In genomic region chr11:14435717-14436116, GRCh38 we compare ENCODE assay signal across 23 cellular contexts.
A peak's percentile ranks its signal among the peaks of the same experiment; 100 is the strongest.
DNase-seq lines count a peak whose midpoint lies in the region; ATAC-seq and TF ChIP-seq lines count a peak whose summit lies in the region.
"Had no signal": no experiment of that assay in that cellular context is flagged by ENCODE, and none has a peak within 500 bp of the region (broad histone marks: within the 10 kb centered on the region; RNA-seq: fewer than 3 reads in every experiment).

No MANE protein-coding gene starts in this region.

- no peaks in the 10 kb centered on the region for H3K27me3 Mint-ChIP-seq in CD8-positive, alpha-beta memory T cell
- H3K27me3 Mint-ChIP-seq in central memory CD8-positive, alpha-beta T cell = no peaks in the 10 kb centered on the region
- H3K27me3 Mint-ChIP-seq: IgD-negative memory B cell had no signal

- intact Hi-C loops in colonic mucosa (cut with DNase I) = no loop called here

- H3K4me1 ChIP-seq in CD8-positive, alpha-beta memory T cell (ENCODE audit: insufficient read depth, low read length) = peaks cover 35% of the 10 kb centered on the region
- H3K4me1 ChIP-seq in colonic mucosa = no peaks in the 10 kb centered on the region
- H3K4me1 ChIP-seq: left ventricle myocardium inferior, neural progenitor cell, transverse colon had no signal

- H3K27me3 ChIP-seq in CD8-positive, alpha-beta memory T cell (ENCODE audit: insufficient read depth, low read length, poor library complexity, severe bottlenecking) = no peaks in the 10 kb centered on the region
- H3K27me3 ChIP-seq in HL-60 (ENCODE audit: insufficient read depth, poor library complexity, severe bottlenecking) (no peaks in the 10 kb centered on the region), colonic mucosa (no peaks in the 10 kb centered on the region)
- H3K27me3 ChIP-seq: neural progenitor cell, transverse colon had no signal

- H3K27ac Mint-ChIP-seq in CD8-positive, alpha-beta memory T cell = peak overlapping the region; percentile 6 to 82 (median 60)
- H3K27ac Mint-ChIP-seq in central memory CD8-positive, alpha-beta T cell (ENCODE audit: low read depth) = no peak overlapping the region
- H3K27ac Mint-ChIP-seq: brain, neural progenitor cell had no signal

- POLR2A ChIA-PET in CD8-positive, alpha-beta memory T cell (lab: Charles Lee) = interaction anchor here (1.2 kb wide), 1 partner anchor 21 kb away, joined by 3 read pairs; no protein-coding TSS in a partner anchor

- H3K36me3 ChIP-seq in CD8-positive, alpha-beta memory T cell (ENCODE audit: insufficient read depth, low read length) = no peaks in the 10 kb centered on the region
- no peaks in the 10 kb centered on the region for H3K36me3 ChIP-seq in colonic mucosa
- H3K36me3 ChIP-seq: neural progenitor cell, transverse colon had no signal

- no peak overlapping the region for H3K9ac ChIP-seq in colonic mucosa (ENCODE audit: low read depth in 2 of 2, low read length in 2 of 2)
- H3K9ac ChIP-seq: GM23248, neural progenitor cell had no signal

- H3K36me3 Mint-ChIP-seq in CD8-positive, alpha-beta memory T cell = peaks cover 0 to 26% (median 6%) of the 10 kb centered on the region in 3 donors
- peaks cover 1% of the 10 kb centered on the region for H3K36me3 Mint-ChIP-seq in central memory CD8-positive, alpha-beta T cell (ENCODE audit: insufficient read depth)
- H3K36me3 Mint-ChIP-seq: brain, neural progenitor cell had no signal

- H3K4me3 Mint-ChIP-seq in CD8-positive, alpha-beta memory T cell = peak overlapping the region in 6 of 7 donors; percentile 15 to 68 (median 32)
- no peak overlapping the region for H3K4me3 Mint-ChIP-seq in central memory CD8-positive, alpha-beta T cell
- H3K4me3 Mint-ChIP-seq: brain, IgD-negative memory B cell, neural progenitor cell had no signal

- CTCF ChIA-PET in CD8-positive, alpha-beta memory T cell (lab: Charles Lee) = interaction anchor here (0.9 kb wide), 1 partner anchor 135 kb away, joined by 3 read pairs; no protein-coding TSS in a partner anchor

- peaks cover 45 to 57% (median 53%) of the 10 kb centered on the region in 3 donors for H3K4me1 Mint-ChIP-seq in CD8-positive, alpha-beta memory T cell
- H3K4me1 Mint-ChIP-seq in central memory CD8-positive, alpha-beta T cell = peaks cover 54% of the 10 kb centered on the region
- H3K4me1 Mint-ChIP-seq: brain, neural progenitor cell had no signal

- H3K9me3 Mint-ChIP-seq in CD8-positive, alpha-beta memory T cell = peaks cover 0 to 18% (median 14%) of the 10 kb centered on the region in 5 donors
- peaks cover 6% of the 10 kb centered on the region for H3K9me3 Mint-ChIP-seq in central memory CD8-positive, alpha-beta T cell
- H3K9me3 Mint-ChIP-seq: IgD-negative memory B cell had no signal

- TF ChIP-seq CTCF in HL-60 (IDR thresholded peaks at IDR 0.05; ENCODE audit: insufficient read depth, low read length) (no peak), colonic mucosa (IDR thresholded peaks at IDR 0.05) (no peak)

- DNase-seq in CD8-positive, alpha-beta memory T cell = peak in 1 of 5 donors; percentile 43
- DNase-seq in HL-60 (ENCODE audit: low read depth in 1 of 2, low spot score in 1 of 2) (peak in 1 of 2 experiments; percentile 80), SKM-1 (lab: John Stamatoyannopoulos, UW; ENCODE audit: unreplicated experiment) (peak; percentile 20), foreskin melanocyte (no peak), colonic mucosa (no peak)
- no peak for DNase-seq in central memory CD8-positive, alpha-beta T cell (ENCODE audit: low spot score in 2 of 2)
- no peak for DNase-seq in effector CD8-positive, alpha-beta T cell (lab: John Stamatoyannopoulos, UW)
- DNase-seq: activated CD4-positive, alpha-beta T cell treated with anti-CD3 and anti-CD28 coated beads, Interleukin-2, amount 50 U/mL, for 4 hours; activated T-cell treated with anti-CD3 and anti-CD28 coated beads, Interleukin-2, amount 50 U/mL, for 48 hours; DMS79; GM23248; left ventricle myocardium inferior; NCI-H1048; NCI-H2081 treated with DMSO at 0.1 percent for 48 hours; stimulated activated CD4-positive, alpha-beta T cell treated with anti-CD3 and anti-CD28 coated beads, Interleukin-2, amount 100 ng/mL, for 48 hours; stimulated activated naive CD8-positive, alpha-beta T cell treated with anti-CD3 and anti-CD28 coated beads, Interleukin-15, Interleukin-2, amounts not matched to agents 100 U/mL and 50 U/mL, for 24 hours; SW 1271; transverse colon had no signal

- no peak overlapping the region for H3K27ac ChIP-seq in CD8-positive, alpha-beta memory T cell (ENCODE audit: low read depth, low read length)
- H3K27ac ChIP-seq in HL-60 (replicated peaks) (peak overlapping the region; percentile 36), colonic mucosa (no peak overlapping the region)
- H3K27ac ChIP-seq: GM23248, left ventricle myocardium inferior, neural progenitor cell, RWPE1, transverse colon had no signal

- no peaks in the 10 kb centered on the region for H3K9me3 ChIP-seq in CD8-positive, alpha-beta memory T cell (ENCODE audit: low read length)
- no peaks in the 10 kb centered on the region for H3K9me3 ChIP-seq in colonic mucosa
- H3K9me3 ChIP-seq: transverse colon had no signal

- peak; percentile 88 for ATAC-seq in central memory CD8-positive, alpha-beta T cell (replicated peaks; ENCODE audit: extremely low read depth, poor library complexity, severe bottlenecking)
- ATAC-seq: stimulated activated naive CD8-positive, alpha-beta T cell treated with anti-CD3 and anti-CD28 coated beads, Interleukin-15, Interleukin-2, amounts not matched to agents 100 U/mL and 50 U/mL, for 24 hours had no signal

- H3K4me3 ChIP-seq in CD8-positive, alpha-beta memory T cell (ENCODE audit: low read length) = no peak overlapping the region
- H3K4me3 ChIP-seq in HL-60 (replicated peaks; ENCODE audit: insufficient read depth, low read length) = no peak overlapping the region
- H3K4me3 ChIP-seq in colonic mucosa = no peak overlapping the region
- H3K4me3 ChIP-seq: GM23248, left ventricle myocardium inferior, neural progenitor cell, smooth muscle cell, transverse colon had no signal
